In genomic region chr1:31576201-31576669, GRCh38 we compare ENCODE assay signal across 9 cellular contexts. TPM values are rescaled to one million over a fixed set of nuclear protein-coding genes. Genes with fewer than 3 reads are reported as not detected.
DNase-seq lines count a peak whose midpoint lies in the region; ATAC-seq and TF ChIP-seq lines count a peak whose summit lies in the region.
"Had no signal": no experiment of that assay in that cellular context is flagged by ENCODE, and none has a peak within 500 bp of the region (broad histone marks: within the 10 kb centered on the region; RNA-seq: fewer than 3 reads in every experiment).

Gene TINAGL1, plus strand, starts transcription at chr1:31576515. Its CDS starts 634 bp downstream, at chr1:31577149.

- peaks cover 27% of the 10 kb centered on the region for H3K4me1 Mint-ChIP-seq in progenitor cell of endocrine pancreas (ENCODE audit: low read depth)

- H3K27me3 ChIP-seq in RWPE2 (ENCODE audit: insufficient read depth, poor library complexity, severe bottlenecking): no peaks in the 10 kb centered on the region

- intact Hi-C loops in Right ventricle myocardium superior (cut with DNase I): no loop called here

- H3K4me3 Mint-ChIP-seq in progenitor cell of endocrine pancreas (ENCODE audit: low read depth): peak within 1 kb of the TSS; percentile 43

- no peaks in the 10 kb centered on the region for H3K36me3 Mint-ChIP-seq in progenitor cell of endocrine pancreas (ENCODE audit: insufficient read depth)

- DNase-seq in D341Med (ENCODE audit: low spot score): peak; percentile 33
- DNase-seq in RWPE2 (ENCODE audit: low spot score): peak; percentile 94
- peak; percentile 84 for DNase-seq in Right ventricle myocardium superior
- DNase-seq in progenitor cell of endocrine pancreas (ENCODE audit: low spot score, unreplicated experiment): no peak
- no peak for DNase-seq in SIG-M5 treated with dmso at 0.1 percent for 504 hours (lab: John Stamatoyannopoulos, UW; ENCODE audit: unreplicated experiment)
- no peak for DNase-seq in AG08395 (ENCODE audit: low spot score)
- DNase-seq: NCI-H446 treated with DMSO at 0.1 percent for 48 hours had no signal

- peaks cover 56% of the 10 kb centered on the region for H3K4me1 ChIP-seq in RWPE2 (ENCODE audit: insufficient read depth, poor library complexity, severe bottlenecking)

- peak within 1 kb of the TSS; percentile 88 for H3K27ac Mint-ChIP-seq in progenitor cell of endocrine pancreas

- ATAC-seq in RWPE2 (ENCODE audit: low read depth) (peak; percentile 59), Right ventricle myocardium superior (ENCODE audit: poor library complexity) (peak; percentile 76), GM21529 (IDR thresholded peaks at IDR 0.05; ENCODE audit: unreplicated experiment) (no peak), GM21381 (IDR thresholded peaks at IDR 0.05; ENCODE audit: unreplicated experiment) (no peak)

- H3K9me3 ChIP-seq in RWPE2 (ENCODE audit: severe bottlenecking): no peaks in the 10 kb centered on the region

- TF ChIP-seq CTCF in RWPE2 (IDR thresholded peaks at IDR 0.05; ENCODE audit: poor library complexity, severe bottlenecking): no peak
- TF ChIP-seq CTCF in progenitor cell of endocrine pancreas (IDR thresholded peaks at IDR 0.05; ENCODE audit: unreplicated experiment): no peak

- peaks cover 11% of the 10 kb centered on the region for H3K27me3 Mint-ChIP-seq in progenitor cell of endocrine pancreas

- no peaks in the 10 kb centered on the region for H3K9me3 Mint-ChIP-seq in progenitor cell of endocrine pancreas (ENCODE audit: low read depth)

- H3K4me3 ChIP-seq in RWPE2 (ENCODE audit: severe bottlenecking): peak within 1 kb of the TSS; percentile 48

- H3K27ac ChIP-seq in RWPE2 (ENCODE audit: poor library complexity, severe bottlenecking): peak within 1 kb of the TSS; percentile 97

- H3K36me3 ChIP-seq in RWPE2 (ENCODE audit: low read depth): peaks cover 26% of the 10 kb centered on the region

RNA-seq across cellular contexts. Expression of gene TINAGL1, which starts in this region (rescaled TPM):
- total RNA-seq in Right ventricle myocardium superior: 268 TPM
- 2.6 and 4.4 TPM in 2 replicates for total RNA-seq in progenitor cell of endocrine pancreas

Comparison
In these comparisons a context has a peak if more than half of its experiments do, and no peak if none do; other contexts are left out.
1. RNA of gene TINAGL1 (total RNA-seq): 268 TPM in Right ventricle myocardium superior (single experiment); 2.6 to 4.4 TPM in progenitor cell of endocrine pancreas; every median in the first group is over 10 times any median in the second.
2. DNase-seq: peak in D341Med (single experiment), RWPE2 (single experiment) and Right ventricle myocardium superior (single experiment); none in progenitor cell of endocrine pancreas (single experiment), SIG-M5 treated with dmso at 0.1 percent for 504 hours (single experiment) and AG08395 (single experiment).
3. ATAC-seq: peak in RWPE2 (single experiment) and Right ventricle myocardium superior (single experiment); none in GM21529 (single experiment) and GM21381 (single experiment).